8 cellular contexts compared by ENCODE assay signal in the genomic region with DNA sequence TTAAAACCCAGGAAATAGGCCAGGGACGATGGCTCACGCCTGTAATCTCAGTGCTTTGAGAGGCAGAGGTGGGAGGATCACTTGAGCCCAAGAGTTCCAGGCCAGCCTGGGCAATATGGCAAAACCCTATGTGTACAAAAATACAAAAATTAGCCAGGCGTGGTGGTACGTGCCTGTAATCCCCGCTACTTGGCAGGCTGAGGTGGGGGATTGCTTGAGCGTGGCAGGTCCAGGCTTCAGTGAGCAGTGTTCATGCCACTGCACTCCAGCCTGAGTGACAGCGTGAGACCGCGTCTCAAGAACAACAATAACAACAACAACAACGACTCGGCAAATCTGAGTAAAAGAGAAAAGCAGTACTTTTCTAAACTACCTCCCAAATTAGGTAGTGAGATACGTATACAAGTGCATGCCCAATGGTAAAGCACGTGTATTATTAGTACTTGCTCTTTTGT. TPM values are rescaled to one million over a fixed set of nuclear protein-coding genes. Genes with fewer than 3 reads are reported as not detected.
DNase-seq lines count a peak whose midpoint lies in the region; ATAC-seq lines count a peak whose summit lies in the region.

No MANE protein-coding gene starts in this region.

- no peak overlapping the region for H2AFZ ChIP-seq in GM23248

- H3K27me3 ChIP-seq in MG63 = no peaks in the 10 kb centered on the region
- H3K27me3 ChIP-seq in GM23248 (replicated peaks; ENCODE audit: insufficient read depth) = no peaks in the 10 kb centered on the region

- H3K4me2 ChIP-seq in GM23248 (ENCODE audit: unreplicated experiment) = no peak overlapping the region

- H3K4me3 ChIP-seq in MG63 = no peak overlapping the region
- H3K4me3 ChIP-seq in GM23248 = no peak overlapping the region; the same call in 1 of the 2 replicates

- H3F3A ChIP-seq in GM23248 (ENCODE audit: insufficient read depth) = peaks cover 7% of the 10 kb centered on the region; the same call in 1 of the 2 replicates

- H3K9me2 ChIP-seq in GM23248 (ENCODE audit: insufficient read depth) = no peaks in the 10 kb centered on the region

- H4K20me1 ChIP-seq in GM23248 (ENCODE audit: insufficient read depth) = peaks cover 13% of the 10 kb centered on the region; the same call in 1 of the 2 replicates

- in situ Hi-C loops in GM23248 (cut with MboI) = no loop called here

- no peak overlapping the region for H3K27ac ChIP-seq in GM23248

- WGBS in GM23248 (ENCODE audit: low coverage in 1 of 2, low lambda C conversion rate in 2 of 2, missing lambda C conversion rate in 2 of 2), 2 experiments = 94 to 97% methylated on average over 13 of the region's 13 CpGs

- H3K4me1 ChIP-seq in GM23248 (ENCODE audit: insufficient read depth) = peaks cover 12% of the 10 kb centered on the region

- ATAC-seq in GM18861 (IDR thresholded peaks at IDR 0.05; ENCODE audit: unreplicated experiment) = peak; percentile 66
- peak; percentile 77 for ATAC-seq in GM21529 (IDR thresholded peaks at IDR 0.05; ENCODE audit: unreplicated experiment)
- ATAC-seq in HG03469 (IDR thresholded peaks at IDR 0.05; ENCODE audit: unreplicated experiment) = peak; percentile 63
- ATAC-seq in esophagus mucosa = no peak

- peaks cover 100% of the 10 kb centered on the region for H3K79me2 ChIP-seq in GM23248 (ENCODE audit: insufficient read depth)

- H3K9ac ChIP-seq in GM23248 = no peak overlapping the region

- no peaks in the 10 kb centered on the region; the same call in 1 of the 2 replicates for H3K36me3 ChIP-seq in MG63
- no peaks in the 10 kb centered on the region for H3K36me3 ChIP-seq in GM23248 (ENCODE audit: low read depth)

- H3K9me3 ChIP-seq in MG63 (0 out of 2 replicates have a peak, but pooled peaks cover 3% of the 10 kb centered on the region), GM23248 (ENCODE audit: low read depth) (no peaks in the 10 kb centered on the region)

- DNase-seq in kidney glomerular epithelial cell (lab: John Stamatoyannopoulos, UW) (peak; percentile 18), MG63 (no peak), iPS-NIHi7 (ENCODE audit: extremely low spot score) (no peak), GM23248 (no peak)

RNA-seq across cellular contexts. Expression of a gene that starts 13.0 kb away (rescaled TPM):
- 68.2 TPM for total RNA-seq in esophagus mucosa
- 90.1 and 98.2 TPM in 2 replicates for total RNA-seq in MG63 (2014; rRNA removed; shearing (Covaris generic); ENCODE audit: low replicate concordance)
- 23.0 and 38.0 TPM in 2 replicates for total RNA-seq in GM23248 (2014; rRNA removed; shearing (Covaris generic))
- polyA plus RNA-seq in GM23248 (2016; fragmentation: Nextera tagmentation; extraction: Ambion mirVana) = 222 and 225 TPM in 2 replicates

RNA-seq across cellular contexts. Expression of a gene that starts 13.9 kb away (rescaled TPM):
- total RNA-seq in esophagus mucosa = 35.5 TPM
- 16.6 and 30.7 TPM in 2 replicates for total RNA-seq in MG63 (2014; rRNA removed; shearing (Covaris generic); ENCODE audit: low replicate concordance)
- 29.2 and 30.1 TPM in 2 replicates for total RNA-seq in GM23248 (2014; rRNA removed; shearing (Covaris generic))
- polyA plus RNA-seq in GM23248 (2016; fragmentation: Nextera tagmentation; extraction: Ambion mirVana) = 32.3 and 32.8 TPM in 2 replicates

RNA-seq across cellular contexts. Expression of a gene that starts 35.2 kb away (rescaled TPM):
- 0.28 TPM for total RNA-seq in esophagus mucosa
- total RNA-seq in MG63 (2014; rRNA removed; shearing (Covaris generic); ENCODE audit: low replicate concordance) = 105 and 125 TPM in 2 replicates
- 2.1 and 2.4 TPM in 2 replicates for total RNA-seq in GM23248 (2014; rRNA removed; shearing (Covaris generic))
- 2.9 TPM in 2 replicates for polyA plus RNA-seq in GM23248 (2016; fragmentation: Nextera tagmentation; extraction: Ambion mirVana)

Comparison
In these comparisons a context has a peak if more than half of its experiments do, and no peak if none do; other contexts are left out.
1. RNA of a gene that starts 35.2 kb away (total RNA-seq): 105 to 125 TPM in MG63; 2.1 to 2.4 TPM in GM23248 and 0.28 TPM in esophagus mucosa (single experiment); every median in the first group is over 10 times any median in the second.